In genomic region chr1:27306892-27307850, GRCh38 we compare ENCODE assay signal across 9 cellular contexts. TPM values are rescaled to one million over a fixed set of nuclear protein-coding genes. Genes with fewer than 3 reads are reported as not detected.
DNase-seq lines count a peak whose midpoint lies in the region; ATAC-seq and TF ChIP-seq lines count a peak whose summit lies in the region.
"Had no signal": no experiment of that assay in that cellular context is flagged by ENCODE, and none has a peak within 500 bp of the region (broad histone marks: within the 10 kb centered on the region; RNA-seq: fewer than 3 reads in every experiment).

No MANE protein-coding gene starts in this region.

- no peak for ATAC-seq in GM19455 (IDR thresholded peaks at IDR 0.05; ENCODE audit: unreplicated experiment)
- ATAC-seq in GM21528 (IDR thresholded peaks at IDR 0.05; ENCODE audit: low FRiP score, unreplicated experiment), result no peak

- H3K9me3 ChIP-seq in HEK293 (ENCODE audit: control insufficient read depth, insufficient read depth, low read depth, low read length), result no peaks in the 10 kb centered on the region
- no peaks in the 10 kb centered on the region for H3K9me3 ChIP-seq in OCI-LY7 (ENCODE audit: low read length)
- H3K9me3 ChIP-seq in iPS-18a (ENCODE audit: control insufficient read depth, low read depth, low read length), result no peaks in the 10 kb centered on the region

- POLR2A ChIA-PET in AG04449 (lab: Yijun Ruan, JAX), result no interaction called here
- POLR2A ChIA-PET in HEK293 (lab: Yijun Ruan, JAX), result interaction anchor here (0.6 kb wide), 1 partner anchor 59 kb away, joined by 3 read pairs; no protein-coding TSS in a partner anchor
- POLR2A ChIA-PET in OCI-LY7 (lab: Charles Lee), result no interaction called here

- CTCF ChIA-PET in AG04449 (lab: Yijun Ruan, JAX) (interaction anchor here (0.9 to 18.6 kb wide), 12 partner anchors 8 to 300 kb away, joined by 3 to 671 read pairs (median 9); partner anchors contain the start of gene AHDC1), HEK293 (lab: Yijun Ruan, JAX) (interaction anchor here (0.5 to 9.9 kb wide), 8 partner anchors 8 to 261 kb away, joined by 3 to 118 read pairs (median 4); no protein-coding TSS in a partner anchor), OCI-LY7 (lab: Charles Lee; ENCODE audit: unreplicated experiment) (interaction anchor here (0.5 to 0.6 kb wide), 2 partner anchors 34 to 208 kb away, joined by 3 read pairs; no protein-coding TSS in a partner anchor)

- no peaks in the 10 kb centered on the region for H4K20me1 ChIP-seq in OCI-LY7 (ENCODE audit: insufficient read depth, low read length)

- H3K36me3 ChIP-seq in HEK293 (ENCODE audit: control insufficient read depth in 2 of 2, insufficient read depth in 1 of 2, low read length in 2 of 2) (peaks cover 8 to 44% of the 10 kb centered on the region in 2 experiments; a peak in 2 of 3 replicates), OCI-LY7 (ENCODE audit: insufficient read depth, low read length) (no peaks in the 10 kb centered on the region), iPS-18a (ENCODE audit: control insufficient read depth, low read depth, low read length) (no peaks in the 10 kb centered on the region)

- intact Hi-C loops in OCI-LY7 (cut with micrococcal nuclease; ENCODE audit: unreplicated experiment), result loop anchor here (10.0 kb wide), 1 partner anchor 48 kb away; no protein-coding TSS in a partner anchor

- H3K4me3 ChIP-seq in AG04449 (ENCODE audit: low read depth, low read length) (no peak overlapping the region), HEK293 (ENCODE audit: low read depth, low read length) (no peak overlapping the region), OCI-LY7 (ENCODE audit: low read depth, low read length, poor library complexity, severe bottlenecking) (no peak overlapping the region), iPS-18a (ENCODE audit: low read length) (no peak overlapping the region)

- DNase-seq in AG04449 (ENCODE audit: low read depth, low spot score) (no peak), OCI-LY7 (ENCODE audit: low spot score) (no peak), AG08395 (ENCODE audit: low spot score) (no peak), hippocampal formation (lab: John Stamatoyannopoulos, UW) (no peak)
- DNase-seq: MM.1S had no signal

- TF ChIP-seq CTCF in AG04449 (IDR thresholded peaks at IDR 0.05; ENCODE audit: insufficient read depth, low read length, missing control alignments) (peak; percentile 19), HEK293 (tag by site-specific recombination; IDR thresholded peaks at IDR 0.05) (peak; percentile 31; the same call in 1 of the 2 replicates), OCI-LY7 (conservative IDR thresholded peaks at IDR 0.05; ENCODE audit: low read length) (peak; percentile 23; the same call in 1 of the 2 replicates)

- no peak overlapping the region for H3K9ac ChIP-seq in iPS-18a (ENCODE audit: low read length)

- H3K4me1 ChIP-seq in HEK293 (ENCODE audit: control insufficient read depth, insufficient read depth, low read length) (no peaks in the 10 kb centered on the region), OCI-LY7 (ENCODE audit: insufficient read depth, low read length, poor library complexity, severe bottlenecking) (peaks cover 11% of the 10 kb centered on the region), iPS-18a (ENCODE audit: control insufficient read depth, low read depth, low read length) (peaks cover 22% of the 10 kb centered on the region)

- H3K79me2 ChIP-seq in OCI-LY7 (ENCODE audit: insufficient read depth, low read depth, low read length), result no peaks in the 10 kb centered on the region

- no peaks in the 10 kb centered on the region for H3K27me3 ChIP-seq in iPS-18a (ENCODE audit: control insufficient read depth, insufficient read depth, low read length)

- BruUV-seq in OCI-LY7 (replicated peaks; lab: Mats Ljungman, UMichigan), result no TSS peak

- H3K9me2 ChIP-seq in OCI-LY7 (ENCODE audit: insufficient read depth, low read length), result no peaks in the 10 kb centered on the region

- H2AFZ ChIP-seq in OCI-LY7 (ENCODE audit: low read length), result no peak overlapping the region

- H3K4me2 ChIP-seq in OCI-LY7 (ENCODE audit: low read length), result no peak overlapping the region

- H3K27ac ChIP-seq in HEK293 (ENCODE audit: extremely low read depth, low read depth, low read length) (no peak overlapping the region), OCI-LY7 (ENCODE audit: low read depth, low read length, poor library complexity, severe bottlenecking) (no peak overlapping the region), iPS-18a (ENCODE audit: low read length) (peak overlapping the region; percentile 63)

TF ChIP-seq in HEK293, 187 proteins besides CTCF, POLR2A, EP300 and RAD21 (continues in another document):
- TF ChIP-seq ZNF37A (tag by site-specific recombination; IDR thresholded peaks at IDR 0.05) (no peak), ZNF354C (tag by site-specific recombination; IDR thresholded peaks at IDR 0.05; ENCODE audit: borderline replicate concordance, low read depth) (no peak), PRDM10 (tag by site-specific recombination; IDR thresholded peaks at IDR 0.05) (0 out of 2 replicates have a peak, but pooled peaks have one; percentile 13), KLF17 (tag by site-specific recombination; IDR thresholded peaks at IDR 0.05) (peak; percentile 91), MZF1 (tag by site-specific recombination; IDR thresholded peaks at IDR 0.05; ENCODE audit: borderline replicate concordance) (no peak), KLF1 (tag by site-specific recombination; IDR thresholded peaks at IDR 0.05) (peak; percentile 21; the same call in 1 of the 2 replicates), ZNF624 (tag by site-specific recombination; IDR thresholded peaks at IDR 0.05) (no peak), ZNF132 (tag by site-specific recombination; IDR thresholded peaks at IDR 0.05; ENCODE audit: borderline replicate concordance) (no peak), ZNF341 (tag by site-specific recombination; IDR thresholded peaks at IDR 0.05; ENCODE audit: low read depth) (peak; percentile 16; the same call in 1 of the 2 replicates), ZBTB49 (tag by site-specific recombination; IDR thresholded peaks at IDR 0.05; ENCODE audit: low read depth) (no peak), GLIS1 (tag by site-specific recombination; IDR thresholded peaks at IDR 0.05) (peak; percentile 27; the same call in 1 of the 2 replicates)

RNA-seq across cellular contexts. Expression of gene TMEM222, which starts 14.8 kb away (rescaled TPM):
- 32.8 and 43.4 TPM in 2 replicates for total RNA-seq in OCI-LY7 (2014; rRNA removed; shearing (Covaris generic))
- 29.5 and 30.9 TPM in 2 replicates for total RNA-seq in OCI-LY7 (2022)

RNA-seq across cellular contexts. Expression of gene SYTL1, which starts 34.7 kb away (rescaled TPM):
- 67.9 and 117 TPM in 2 replicates for total RNA-seq in OCI-LY7 (2014; rRNA removed; shearing (Covaris generic))
- total RNA-seq in OCI-LY7 (2022), result 81.7 and 91.6 TPM in 2 replicates

RNA-seq across cellular contexts. Expression of gene MAP3K6, which starts 59.6 kb away (rescaled TPM):
- 5.9 and 10.0 TPM in 2 replicates for total RNA-seq in OCI-LY7 (2014; rRNA removed; shearing (Covaris generic))
- 8.0 and 11.3 TPM in 2 replicates for total RNA-seq in OCI-LY7 (2022)
